In the genomic region with DNA sequence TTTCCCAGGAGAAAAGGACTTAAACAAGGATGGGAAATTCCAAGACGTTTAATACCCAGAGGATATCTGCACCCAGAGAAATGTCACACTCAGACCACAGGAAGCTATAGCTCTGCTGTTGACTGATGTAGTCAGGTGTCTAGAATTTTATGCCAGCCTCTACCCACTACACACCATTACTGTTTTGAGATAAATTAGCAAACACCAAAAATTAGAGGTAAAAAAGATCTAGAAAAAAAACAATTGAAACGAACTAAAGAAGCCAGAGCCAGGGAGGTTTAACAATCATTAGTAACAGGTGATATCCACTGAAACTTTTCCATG, we compare ENCODE assay signal across 1 cellular context.
TF ChIP-seq lines count a peak whose summit lies in the region.

No MANE protein-coding gene starts in this region.

TF ChIP-seq in WTC11, 78 proteins besides CTCF, POLR2A, EP300 and RAD21:
- TF ChIP-seq NR1H2 (CRISPR knock-in tag; IDR thresholded peaks at IDR 0.05) (no peak), ZNF671 (CRISPR knock-in tag; IDR thresholded peaks at IDR 0.05) (no peak), ZNF219 (CRISPR knock-in tag; IDR thresholded peaks at IDR 0.05; ENCODE audit: borderline replicate concordance) (no peak), HMGA2 (CRISPR knock-in tag; IDR thresholded peaks at IDR 0.05) (no peak), SP1 (CRISPR knock-in tag; conservative IDR thresholded peaks at IDR 0.05) (no peak), JAZF1 (CRISPR knock-in tag; IDR thresholded peaks at IDR 0.05) (no peak), CBFB (CRISPR knock-in tag; IDR thresholded peaks at IDR 0.05; ENCODE audit: low read depth) (no peak), NR3C1 (CRISPR knock-in tag; conservative IDR thresholded peaks at IDR 0.05; ENCODE audit: low read depth) (no peak), TCF7 (CRISPR knock-in tag; IDR thresholded peaks at IDR 0.05; ENCODE audit: low read depth) (no peak), IRF2 (CRISPR knock-in tag; IDR thresholded peaks at IDR 0.05; ENCODE audit: borderline replicate concordance, low read depth) (no peak), RELA (CRISPR knock-in tag; IDR thresholded peaks at IDR 0.05; ENCODE audit: borderline replicate concordance) (no peak), ZNF423 (CRISPR knock-in tag; IDR thresholded peaks at IDR 0.05) (no peak), NR2C2 (CRISPR knock-in tag; IDR thresholded peaks at IDR 0.05) (no peak)
- TF ChIP-seq, protein P1, sequence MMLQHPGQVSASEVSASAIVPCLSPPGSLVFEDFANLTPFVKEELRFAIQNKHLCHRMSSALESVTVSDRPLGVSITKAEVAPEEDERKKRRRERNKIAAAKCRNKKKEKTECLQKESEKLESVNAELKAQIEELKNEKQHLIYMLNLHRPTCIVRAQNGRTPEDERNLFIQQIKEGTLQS (CRISPR knock-in tag; conservative IDR thresholded peaks at IDR 0.05) = no peak
- TF ChIP-seq, protein P2, sequence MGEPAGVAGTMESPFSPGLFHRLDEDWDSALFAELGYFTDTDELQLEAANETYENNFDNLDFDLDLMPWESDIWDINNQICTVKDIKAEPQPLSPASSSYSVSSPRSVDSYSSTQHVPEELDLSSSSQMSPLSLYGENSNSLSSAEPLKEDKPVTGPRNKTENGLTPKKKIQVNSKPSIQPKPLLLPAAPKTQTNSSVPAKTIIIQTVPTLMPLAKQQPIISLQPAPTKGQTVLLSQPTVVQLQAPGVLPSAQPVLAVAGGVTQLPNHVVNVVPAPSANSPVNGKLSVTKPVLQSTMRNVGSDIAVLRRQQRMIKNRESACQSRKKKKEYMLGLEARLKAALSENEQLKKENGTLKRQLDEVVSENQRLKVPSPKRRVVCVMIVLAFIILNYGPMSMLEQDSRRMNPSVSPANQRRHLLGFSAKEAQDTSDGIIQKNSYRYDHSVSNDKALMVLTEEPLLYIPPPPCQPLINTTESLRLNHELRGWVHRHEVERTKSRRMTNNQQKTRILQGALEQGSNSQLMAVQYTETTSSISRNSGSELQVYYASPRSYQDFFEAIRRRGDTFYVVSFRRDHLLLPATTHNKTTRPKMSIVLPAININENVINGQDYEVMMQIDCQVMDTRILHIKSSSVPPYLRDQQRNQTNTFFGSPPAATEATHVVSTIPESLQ (CRISPR knock-in tag; IDR thresholded peaks at IDR 0.05) = no peak
- TF ChIP-seq, protein P3, sequence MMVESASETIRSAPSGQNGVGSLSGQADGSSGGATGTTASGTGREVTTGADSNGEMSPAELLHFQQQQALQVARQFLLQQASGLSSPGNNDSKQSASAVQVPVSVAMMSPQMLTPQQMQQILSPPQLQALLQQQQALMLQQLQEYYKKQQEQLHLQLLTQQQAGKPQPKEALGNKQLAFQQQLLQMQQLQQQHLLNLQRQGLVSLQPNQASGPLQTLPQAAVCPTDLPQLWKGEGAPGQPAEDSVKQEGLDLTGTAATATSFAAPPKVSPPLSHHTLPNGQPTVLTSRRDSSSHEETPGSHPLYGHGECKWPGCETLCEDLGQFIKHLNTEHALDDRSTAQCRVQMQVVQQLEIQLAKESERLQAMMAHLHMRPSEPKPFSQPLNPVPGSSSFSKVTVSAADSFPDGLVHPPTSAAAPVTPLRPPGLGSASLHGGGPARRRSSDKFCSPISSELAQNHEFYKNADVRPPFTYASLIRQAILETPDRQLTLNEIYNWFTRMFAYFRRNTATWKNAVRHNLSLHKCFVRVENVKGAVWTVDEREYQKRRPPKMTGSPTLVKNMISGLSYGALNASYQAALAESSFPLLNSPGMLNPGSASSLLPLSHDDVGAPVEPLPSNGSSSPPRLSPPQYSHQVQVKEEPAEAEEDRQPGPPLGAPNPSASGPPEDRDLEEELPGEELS (CRISPR knock-in tag; IDR thresholded peaks at IDR 0.05) = no peak
- TF ChIP-seq, protein P4, sequence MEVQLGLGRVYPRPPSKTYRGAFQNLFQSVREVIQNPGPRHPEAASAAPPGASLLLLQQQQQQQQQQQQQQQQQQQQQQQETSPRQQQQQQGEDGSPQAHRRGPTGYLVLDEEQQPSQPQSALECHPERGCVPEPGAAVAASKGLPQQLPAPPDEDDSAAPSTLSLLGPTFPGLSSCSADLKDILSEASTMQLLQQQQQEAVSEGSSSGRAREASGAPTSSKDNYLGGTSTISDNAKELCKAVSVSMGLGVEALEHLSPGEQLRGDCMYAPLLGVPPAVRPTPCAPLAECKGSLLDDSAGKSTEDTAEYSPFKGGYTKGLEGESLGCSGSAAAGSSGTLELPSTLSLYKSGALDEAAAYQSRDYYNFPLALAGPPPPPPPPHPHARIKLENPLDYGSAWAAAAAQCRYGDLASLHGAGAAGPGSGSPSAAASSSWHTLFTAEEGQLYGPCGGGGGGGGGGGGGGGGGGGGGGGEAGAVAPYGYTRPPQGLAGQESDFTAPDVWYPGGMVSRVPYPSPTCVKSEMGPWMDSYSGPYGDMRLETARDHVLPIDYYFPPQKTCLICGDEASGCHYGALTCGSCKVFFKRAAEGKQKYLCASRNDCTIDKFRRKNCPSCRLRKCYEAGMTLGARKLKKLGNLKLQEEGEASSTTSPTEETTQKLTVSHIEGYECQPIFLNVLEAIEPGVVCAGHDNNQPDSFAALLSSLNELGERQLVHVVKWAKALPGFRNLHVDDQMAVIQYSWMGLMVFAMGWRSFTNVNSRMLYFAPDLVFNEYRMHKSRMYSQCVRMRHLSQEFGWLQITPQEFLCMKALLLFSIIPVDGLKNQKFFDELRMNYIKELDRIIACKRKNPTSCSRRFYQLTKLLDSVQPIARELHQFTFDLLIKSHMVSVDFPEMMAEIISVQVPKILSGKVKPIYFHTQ (CRISPR knock-in tag; IDR thresholded peaks at IDR 0.05) = no peak
- TF ChIP-seq, protein P5, sequence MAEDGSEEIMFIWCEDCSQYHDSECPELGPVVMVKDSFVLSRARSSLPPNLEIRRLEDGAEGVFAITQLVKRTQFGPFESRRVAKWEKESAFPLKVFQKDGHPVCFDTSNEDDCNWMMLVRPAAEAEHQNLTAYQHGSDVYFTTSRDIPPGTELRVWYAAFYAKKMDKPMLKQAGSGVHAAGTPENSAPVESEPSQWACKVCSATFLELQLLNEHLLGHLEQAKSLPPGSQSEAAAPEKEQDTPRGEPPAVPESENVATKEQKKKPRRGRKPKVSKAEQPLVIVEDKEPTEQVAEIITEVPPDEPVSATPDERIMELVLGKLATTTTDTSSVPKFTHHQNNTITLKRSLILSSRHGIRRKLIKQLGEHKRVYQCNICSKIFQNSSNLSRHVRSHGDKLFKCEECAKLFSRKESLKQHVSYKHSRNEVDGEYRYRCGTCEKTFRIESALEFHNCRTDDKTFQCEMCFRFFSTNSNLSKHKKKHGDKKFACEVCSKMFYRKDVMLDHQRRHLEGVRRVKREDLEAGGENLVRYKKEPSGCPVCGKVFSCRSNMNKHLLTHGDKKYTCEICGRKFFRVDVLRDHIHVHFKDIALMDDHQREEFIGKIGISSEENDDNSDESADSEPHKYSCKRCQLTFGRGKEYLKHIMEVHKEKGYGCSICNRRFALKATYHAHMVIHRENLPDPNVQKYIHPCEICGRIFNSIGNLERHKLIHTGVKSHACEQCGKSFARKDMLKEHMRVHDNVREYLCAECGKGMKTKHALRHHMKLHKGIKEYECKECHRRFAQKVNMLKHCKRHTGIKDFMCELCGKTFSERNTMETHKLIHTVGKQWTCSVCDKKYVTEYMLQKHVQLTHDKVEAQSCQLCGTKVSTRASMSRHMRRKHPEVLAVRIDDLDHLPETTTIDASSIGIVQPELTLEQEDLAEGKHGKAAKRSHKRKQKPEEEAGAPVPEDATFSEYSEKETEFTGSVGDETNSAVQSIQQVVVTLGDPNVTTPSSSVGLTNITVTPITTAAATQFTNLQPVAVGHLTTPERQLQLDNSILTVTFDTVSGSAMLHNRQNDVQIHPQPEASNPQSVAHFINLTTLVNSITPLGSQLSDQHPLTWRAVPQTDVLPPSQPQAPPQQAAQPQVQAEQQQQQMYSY (CRISPR knock-in tag; IDR thresholded peaks at IDR 0.05) = no peak
- TF ChIP-seq, protein P6, sequence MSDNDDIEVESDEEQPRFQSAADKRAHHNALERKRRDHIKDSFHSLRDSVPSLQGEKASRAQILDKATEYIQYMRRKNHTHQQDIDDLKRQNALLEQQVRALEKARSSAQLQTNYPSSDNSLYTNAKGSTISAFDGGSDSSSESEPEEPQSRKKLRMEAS (CRISPR knock-in tag; IDR thresholded peaks at IDR 0.05) = no peak
- TF ChIP-seq, protein P7, sequence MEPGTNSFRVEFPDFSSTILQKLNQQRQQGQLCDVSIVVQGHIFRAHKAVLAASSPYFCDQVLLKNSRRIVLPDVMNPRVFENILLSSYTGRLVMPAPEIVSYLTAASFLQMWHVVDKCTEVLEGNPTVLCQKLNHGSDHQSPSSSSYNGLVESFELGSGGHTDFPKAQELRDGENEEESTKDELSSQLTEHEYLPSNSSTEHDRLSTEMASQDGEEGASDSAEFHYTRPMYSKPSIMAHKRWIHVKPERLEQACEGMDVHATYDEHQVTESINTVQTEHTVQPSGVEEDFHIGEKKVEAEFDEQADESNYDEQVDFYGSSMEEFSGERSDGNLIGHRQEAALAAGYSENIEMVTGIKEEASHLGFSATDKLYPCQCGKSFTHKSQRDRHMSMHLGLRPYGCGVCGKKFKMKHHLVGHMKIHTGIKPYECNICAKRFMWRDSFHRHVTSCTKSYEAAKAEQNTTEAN (CRISPR knock-in tag; IDR thresholded peaks at IDR 0.05) = no peak
